In the genomic region with DNA sequence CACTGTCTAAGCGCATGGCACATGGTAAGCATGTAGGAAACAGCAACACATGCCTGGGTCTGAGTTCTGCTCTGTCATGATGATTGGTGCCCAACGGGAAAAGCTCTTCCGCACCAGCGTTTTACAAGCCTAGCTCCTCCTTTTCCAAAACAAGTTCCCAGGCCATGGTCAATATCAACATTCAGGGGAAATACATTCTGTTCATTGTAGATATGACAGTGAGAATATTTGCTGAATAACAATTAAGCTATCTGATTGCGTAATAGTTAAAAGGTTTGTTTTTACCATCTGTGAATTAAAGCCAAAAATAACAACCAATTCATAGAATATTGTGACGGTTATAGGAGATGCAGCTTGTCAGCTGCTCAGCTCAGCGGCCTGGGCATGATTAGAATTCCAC, we compare ENCODE assay signal across 2 cellular contexts.
TF ChIP-seq lines count a peak whose summit lies in the region.

No MANE protein-coding gene starts in this region.

TF ChIP-seq in HCT116, 20 proteins besides CTCF, POLR2A, EP300 and RAD21:
- TF ChIP-seq CEBPB (IDR thresholded peaks at IDR 0.05; ENCODE audit: low read depth) (peak; percentile 34; the same call in 1 of the 2 replicates), YY1 (IDR thresholded peaks at IDR 0.05; ENCODE audit: extremely low read depth, insufficient replicate concordance, low read depth, low read length) (no peak)
TF ChIP-seq in HCT116: peak in this region for 1.

TF ChIP-seq in H1, 55 proteins besides CTCF, POLR2A, EP300 and RAD21:
- TF ChIP-seq CEBPB (IDR thresholded peaks at IDR 0.05; ENCODE audit: low read depth, low read length) (peak; percentile 94), GTF2F1 (IDR thresholded peaks at IDR 0.05; ENCODE audit: borderline replicate concordance, low read depth, low read length) (no peak)
